In the genomic region with DNA sequence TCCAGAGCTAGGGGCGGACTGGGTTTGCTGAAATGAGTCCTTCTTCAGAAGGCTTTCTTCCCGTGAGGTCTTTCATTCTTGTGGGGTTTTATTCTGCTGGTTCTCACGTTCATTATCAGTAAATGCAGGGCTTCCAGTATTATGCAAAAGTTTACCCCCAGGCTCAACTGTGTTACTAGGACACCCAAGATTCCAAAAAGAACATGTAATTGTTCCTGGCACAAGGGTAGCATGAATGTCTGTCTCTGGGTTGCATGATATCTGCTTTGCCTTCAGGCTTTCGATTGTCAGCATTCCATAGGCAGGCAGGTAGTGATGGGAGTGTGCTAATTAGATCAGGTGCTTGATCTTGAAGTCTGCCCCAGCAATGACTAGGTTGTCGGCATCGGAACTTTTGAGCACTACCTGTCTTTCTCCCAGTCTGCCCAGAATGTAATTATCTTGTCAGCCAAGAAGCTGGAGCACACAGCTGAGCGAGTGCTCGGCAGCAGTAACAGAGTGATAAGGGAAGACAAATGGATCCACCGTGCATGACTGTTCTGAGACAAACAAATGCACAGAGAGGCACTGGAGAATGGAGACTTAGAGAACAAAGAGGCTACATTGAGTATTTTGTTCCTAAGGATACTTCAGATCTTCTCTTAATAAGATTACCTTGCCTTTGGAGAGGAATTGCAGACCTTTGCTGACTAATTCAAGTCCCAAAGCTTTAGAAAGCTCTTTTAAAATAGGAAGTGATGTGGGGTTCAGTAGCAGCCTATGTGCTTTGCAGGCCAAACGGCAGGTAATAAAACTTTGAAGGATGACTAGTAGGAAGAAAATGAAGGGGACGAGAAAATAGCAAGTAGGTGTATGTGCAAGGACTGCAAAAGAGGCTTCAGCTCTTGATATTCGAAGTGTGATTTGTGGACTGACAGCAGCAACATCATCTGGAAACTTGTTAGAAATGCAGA, we compare ENCODE assay signal across 1 cellular context.
TF ChIP-seq lines count a peak whose summit lies in the region.

No MANE protein-coding gene starts in this region.

TF ChIP-seq in WTC11, 78 proteins besides CTCF, POLR2A, EP300 and RAD21 (continued from another document):
- TF ChIP-seq, protein P1, sequence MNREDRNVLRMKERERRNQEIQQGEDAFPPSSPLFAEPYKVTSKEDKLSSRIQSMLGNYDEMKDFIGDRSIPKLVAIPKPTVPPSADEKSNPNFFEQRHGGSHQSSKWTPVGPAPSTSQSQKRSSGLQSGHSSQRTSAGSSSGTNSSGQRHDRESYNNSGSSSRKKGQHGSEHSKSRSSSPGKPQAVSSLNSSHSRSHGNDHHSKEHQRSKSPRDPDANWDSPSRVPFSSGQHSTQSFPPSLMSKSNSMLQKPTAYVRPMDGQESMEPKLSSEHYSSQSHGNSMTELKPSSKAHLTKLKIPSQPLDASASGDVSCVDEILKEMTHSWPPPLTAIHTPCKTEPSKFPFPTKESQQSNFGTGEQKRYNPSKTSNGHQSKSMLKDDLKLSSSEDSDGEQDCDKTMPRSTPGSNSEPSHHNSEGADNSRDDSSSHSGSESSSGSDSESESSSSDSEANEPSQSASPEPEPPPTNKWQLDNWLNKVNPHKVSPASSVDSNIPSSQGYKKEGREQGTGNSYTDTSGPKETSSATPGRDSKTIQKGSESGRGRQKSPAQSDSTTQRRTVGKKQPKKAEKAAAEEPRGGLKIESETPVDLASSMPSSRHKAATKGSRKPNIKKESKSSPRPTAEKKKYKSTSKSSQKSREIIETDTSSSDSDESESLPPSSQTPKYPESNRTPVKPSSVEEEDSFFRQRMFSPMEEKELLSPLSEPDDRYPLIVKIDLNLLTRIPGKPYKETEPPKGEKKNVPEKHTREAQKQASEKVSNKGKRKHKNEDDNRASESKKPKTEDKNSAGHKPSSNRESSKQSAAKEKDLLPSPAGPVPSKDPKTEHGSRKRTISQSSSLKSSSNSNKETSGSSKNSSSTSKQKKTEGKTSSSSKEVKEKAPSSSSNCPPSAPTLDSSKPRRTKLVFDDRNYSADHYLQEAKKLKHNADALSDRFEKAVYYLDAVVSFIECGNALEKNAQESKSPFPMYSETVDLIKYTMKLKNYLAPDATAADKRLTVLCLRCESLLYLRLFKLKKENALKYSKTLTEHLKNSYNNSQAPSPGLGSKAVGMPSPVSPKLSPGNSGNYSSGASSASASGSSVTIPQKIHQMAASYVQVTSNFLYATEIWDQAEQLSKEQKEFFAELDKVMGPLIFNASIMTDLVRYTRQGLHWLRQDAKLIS (CRISPR knock-in tag; IDR thresholded peaks at IDR 0.05; ENCODE audit: borderline replicate concordance), result no peak
- TF ChIP-seq NFATC4 (CRISPR knock-in tag; IDR thresholded peaks at IDR 0.05), result no peak
- TF ChIP-seq, protein P2, sequence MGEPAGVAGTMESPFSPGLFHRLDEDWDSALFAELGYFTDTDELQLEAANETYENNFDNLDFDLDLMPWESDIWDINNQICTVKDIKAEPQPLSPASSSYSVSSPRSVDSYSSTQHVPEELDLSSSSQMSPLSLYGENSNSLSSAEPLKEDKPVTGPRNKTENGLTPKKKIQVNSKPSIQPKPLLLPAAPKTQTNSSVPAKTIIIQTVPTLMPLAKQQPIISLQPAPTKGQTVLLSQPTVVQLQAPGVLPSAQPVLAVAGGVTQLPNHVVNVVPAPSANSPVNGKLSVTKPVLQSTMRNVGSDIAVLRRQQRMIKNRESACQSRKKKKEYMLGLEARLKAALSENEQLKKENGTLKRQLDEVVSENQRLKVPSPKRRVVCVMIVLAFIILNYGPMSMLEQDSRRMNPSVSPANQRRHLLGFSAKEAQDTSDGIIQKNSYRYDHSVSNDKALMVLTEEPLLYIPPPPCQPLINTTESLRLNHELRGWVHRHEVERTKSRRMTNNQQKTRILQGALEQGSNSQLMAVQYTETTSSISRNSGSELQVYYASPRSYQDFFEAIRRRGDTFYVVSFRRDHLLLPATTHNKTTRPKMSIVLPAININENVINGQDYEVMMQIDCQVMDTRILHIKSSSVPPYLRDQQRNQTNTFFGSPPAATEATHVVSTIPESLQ (CRISPR knock-in tag; IDR thresholded peaks at IDR 0.05), result no peak
- no peak for TF ChIP-seq SOX15 (CRISPR knock-in tag; IDR thresholded peaks at IDR 0.05)
- TF ChIP-seq, protein P3, sequence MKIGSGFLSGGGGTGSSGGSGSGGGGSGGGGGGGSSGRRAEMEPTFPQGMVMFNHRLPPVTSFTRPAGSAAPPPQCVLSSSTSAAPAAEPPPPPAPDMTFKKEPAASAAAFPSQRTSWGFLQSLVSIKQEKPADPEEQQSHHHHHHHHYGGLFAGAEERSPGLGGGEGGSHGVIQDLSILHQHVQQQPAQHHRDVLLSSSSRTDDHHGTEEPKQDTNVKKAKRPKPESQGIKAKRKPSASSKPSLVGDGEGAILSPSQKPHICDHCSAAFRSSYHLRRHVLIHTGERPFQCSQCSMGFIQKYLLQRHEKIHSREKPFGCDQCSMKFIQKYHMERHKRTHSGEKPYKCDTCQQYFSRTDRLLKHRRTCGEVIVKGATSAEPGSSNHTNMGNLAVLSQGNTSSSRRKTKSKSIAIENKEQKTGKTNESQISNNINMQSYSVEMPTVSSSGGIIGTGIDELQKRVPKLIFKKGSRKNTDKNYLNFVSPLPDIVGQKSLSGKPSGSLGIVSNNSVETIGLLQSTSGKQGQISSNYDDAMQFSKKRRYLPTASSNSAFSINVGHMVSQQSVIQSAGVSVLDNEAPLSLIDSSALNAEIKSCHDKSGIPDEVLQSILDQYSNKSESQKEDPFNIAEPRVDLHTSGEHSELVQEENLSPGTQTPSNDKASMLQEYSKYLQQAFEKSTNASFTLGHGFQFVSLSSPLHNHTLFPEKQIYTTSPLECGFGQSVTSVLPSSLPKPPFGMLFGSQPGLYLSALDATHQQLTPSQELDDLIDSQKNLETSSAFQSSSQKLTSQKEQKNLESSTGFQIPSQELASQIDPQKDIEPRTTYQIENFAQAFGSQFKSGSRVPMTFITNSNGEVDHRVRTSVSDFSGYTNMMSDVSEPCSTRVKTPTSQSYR (CRISPR knock-in tag; IDR thresholded peaks at IDR 0.05), result no peak
- TF ChIP-seq SMAD3 (CRISPR knock-in tag; IDR thresholded peaks at IDR 0.05; ENCODE audit: borderline replicate concordance), result no peak
- TF ChIP-seq, protein P4, sequence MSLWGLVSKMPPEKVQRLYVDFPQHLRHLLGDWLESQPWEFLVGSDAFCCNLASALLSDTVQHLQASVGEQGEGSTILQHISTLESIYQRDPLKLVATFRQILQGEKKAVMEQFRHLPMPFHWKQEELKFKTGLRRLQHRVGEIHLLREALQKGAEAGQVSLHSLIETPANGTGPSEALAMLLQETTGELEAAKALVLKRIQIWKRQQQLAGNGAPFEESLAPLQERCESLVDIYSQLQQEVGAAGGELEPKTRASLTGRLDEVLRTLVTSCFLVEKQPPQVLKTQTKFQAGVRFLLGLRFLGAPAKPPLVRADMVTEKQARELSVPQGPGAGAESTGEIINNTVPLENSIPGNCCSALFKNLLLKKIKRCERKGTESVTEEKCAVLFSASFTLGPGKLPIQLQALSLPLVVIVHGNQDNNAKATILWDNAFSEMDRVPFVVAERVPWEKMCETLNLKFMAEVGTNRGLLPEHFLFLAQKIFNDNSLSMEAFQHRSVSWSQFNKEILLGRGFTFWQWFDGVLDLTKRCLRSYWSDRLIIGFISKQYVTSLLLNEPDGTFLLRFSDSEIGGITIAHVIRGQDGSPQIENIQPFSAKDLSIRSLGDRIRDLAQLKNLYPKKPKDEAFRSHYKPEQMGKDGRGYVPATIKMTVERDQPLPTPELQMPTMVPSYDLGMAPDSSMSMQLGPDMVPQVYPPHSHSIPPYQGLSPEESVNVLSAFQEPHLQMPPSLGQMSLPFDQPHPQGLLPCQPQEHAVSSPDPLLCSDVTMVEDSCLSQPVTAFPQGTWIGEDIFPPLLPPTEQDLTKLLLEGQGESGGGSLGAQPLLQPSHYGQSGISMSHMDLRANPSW (CRISPR knock-in tag; conservative IDR thresholded peaks at IDR 0.05; ENCODE audit: low read depth), result no peak
- no peak for TF ChIP-seq ZNF232 (CRISPR knock-in tag; IDR thresholded peaks at IDR 0.05)
- no peak for TF ChIP-seq KAT7 (CRISPR knock-in tag; IDR thresholded peaks at IDR 0.05; ENCODE audit: borderline replicate concordance)
